In the genomic region with DNA sequence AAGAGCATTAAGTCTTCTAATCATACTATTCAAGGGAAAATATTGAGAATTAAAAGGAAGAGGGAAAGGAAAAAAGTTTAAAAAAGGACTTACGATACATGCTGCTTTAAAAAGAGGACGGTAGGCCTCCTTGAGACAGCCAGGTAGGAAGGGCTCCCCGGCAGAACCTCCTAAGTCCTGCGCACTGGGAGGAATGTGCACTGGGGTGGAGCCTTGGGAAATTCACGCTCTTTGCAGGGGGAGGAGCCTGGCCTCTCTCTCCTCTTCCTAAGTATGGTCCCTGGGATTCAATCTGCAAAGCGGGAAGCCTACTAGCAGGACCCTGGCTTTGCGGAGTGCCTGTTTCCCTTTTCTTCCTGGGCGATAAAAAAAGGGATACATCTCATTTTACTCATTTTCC, we compare ENCODE assay signal across 30 cellular contexts.
"Had no signal": no experiment of that assay in that cellular context is flagged by ENCODE, and none has a peak within 500 bp of the region (broad histone marks: within the 10 kb centered on the region; RNA-seq: fewer than 3 reads in every experiment).

No MANE protein-coding gene starts in this region.

- H3K4me3 ChIP-seq: left lung, lower lobe of right lung, neural progenitor cell, right atrium auricular region, right lobe of liver, suprapubic skin, thoracic aorta, tibial artery, upper lobe of right lung had no signal

- ATAC-seq: left colon, left lung, lower lobe of right lung, natural killer cell, right lobe of liver, upper lobe of right lung had no signal

- H3K27me3 ChIP-seq: left lung, neural progenitor cell, neutrophil, right atrium auricular region, right lobe of liver, suprapubic skin, tibial artery, upper lobe of right lung had no signal

- H3K79me2 ChIP-seq: parathyroid adenoma had no signal

- H3K27ac Mint-ChIP-seq: immature natural killer cell; mesothelial cell of epicardium; natural killer cell; nephron progenitor cell; progenitor cell of endocrine pancreas; stimulated activated naive CD8-positive, alpha-beta T cell treated with anti-CD3 and anti-CD28 coated beads, Interleukin-15, Interleukin-2, amounts not matched to agents 100 ng/mL and 50 ng/mL, for 24 hours had no signal

- H3K9me3 ChIP-seq: left lung, lower lobe of right lung, neutrophil, right atrium auricular region, right lobe of liver, suprapubic skin, thoracic aorta, tibial artery, upper lobe of right lung had no signal

- H3K36me3 ChIP-seq: left lung, lower lobe of right lung, neural progenitor cell, neutrophil, right atrium auricular region, right lobe of liver, suprapubic skin, thoracic aorta, tibial artery, upper lobe of right lung had no signal

- H3K4me3 Mint-ChIP-seq: immature natural killer cell; mesothelial cell of epicardium; naive B cell; natural killer cell; nephron progenitor cell; neural progenitor cell; stimulated activated naive CD8-positive, alpha-beta T cell treated with anti-CD3 and anti-CD28 coated beads, Interleukin-15, Interleukin-2, amounts not matched to agents 100 ng/mL and 50 ng/mL, for 24 hours had no signal

- H3K4me1 ChIP-seq: left lung, lower lobe of right lung, parathyroid adenoma, right atrium auricular region, right lobe of liver, suprapubic skin, upper lobe of right lung had no signal

- H2AFZ ChIP-seq: neural progenitor cell, parathyroid adenoma had no signal

- H3K27me3 Mint-ChIP-seq: naive B cell; progenitor cell of endocrine pancreas; stimulated activated naive CD8-positive, alpha-beta T cell treated with anti-CD3 and anti-CD28 coated beads, Interleukin-15, Interleukin-2, amounts not matched to agents 100 ng/mL and 50 ng/mL, for 24 hours had no signal

- H3K9me3 Mint-ChIP-seq: mesothelial cell of epicardium; naive B cell; nephron progenitor cell; neural progenitor cell; stimulated activated naive CD8-positive, alpha-beta T cell treated with anti-CD3 and anti-CD28 coated beads, Interleukin-15, Interleukin-2, amounts not matched to agents 100 ng/mL and 50 ng/mL, for 24 hours had no signal

- DNase-seq: hippocampal formation; immature natural killer cell; kidney; left colon; left lung; lower lobe of right lung; mammary epithelial cell; mesenchymal stem cell; naive B cell; natural killer cell; nephron progenitor cell; occipital lobe; right lobe of liver; stimulated activated CD4-positive, alpha-beta T cell treated with anti-CD3 and anti-CD28 coated beads, Interleukin-12 subunit alpha, Interleukin-12 subunit beta, amount 100 ng/mL, for 4 hours; stimulated activated CD4-positive, alpha-beta T cell treated with anti-CD3 and anti-CD28 coated beads, Interleukin-15, amount 100 ng/mL, for 24 hours; stimulated activated CD4-positive, alpha-beta T cell treated with anti-CD3 and anti-CD28 coated beads, Interleukin-2, amount 100 ng/mL, for 24 hours; stimulated activated CD4-positive, alpha-beta T cell treated with anti-CD3 and anti-CD28 coated beads, Interleukin-4, amount 100 ng/mL, for 1 hour; stimulated activated naive CD4-positive, alpha-beta T cell; tibial artery; trophoblast cell; upper lobe of right lung had no signal

- H3K36me3 Mint-ChIP-seq: immature natural killer cell, mesothelial cell of epicardium, naive B cell, natural killer cell, neural progenitor cell had no signal

- H3K27ac ChIP-seq: left lung, lower lobe of right lung, neural progenitor cell, neutrophil, parathyroid adenoma, right atrium auricular region, right lobe of liver, suprapubic skin, thoracic aorta, tibial artery, upper lobe of right lung had no signal

- H3K4me2 ChIP-seq: neural progenitor cell had no signal

- H3K4me1 Mint-ChIP-seq: immature natural killer cell, natural killer cell, nephron progenitor cell had no signal
